In genomic region chr6:106102967-106103727, GRCh38 we compare ENCODE assay signal across 12 cellular contexts. TPM values are rescaled to one million over a fixed set of nuclear protein-coding genes. Genes with fewer than 3 reads are reported as not detected.
DNase-seq lines count a peak whose midpoint lies in the region; ATAC-seq and TF ChIP-seq lines count a peak whose summit lies in the region.
"Had no signal": no experiment of that assay in that cellular context is flagged by ENCODE, and none has a peak within 500 bp of the region (broad histone marks: within the 10 kb centered on the region; RNA-seq: fewer than 3 reads in every experiment).

No MANE protein-coding gene starts in this region.

- H3K27me3 ChIP-seq in left ventricle myocardium inferior (ENCODE audit: low read depth): peaks cover 76% of the 10 kb centered on the region
- peaks cover 23% of the 10 kb centered on the region for H3K27me3 ChIP-seq in lower lobe of right lung (ENCODE audit: low read depth)
- H3K27me3 ChIP-seq in upper lobe of right lung: peaks cover 22% of the 10 kb centered on the region
- H3K27me3 ChIP-seq: SJSA1 had no signal

- H3K4me3 Mint-ChIP-seq in activated naive CD8-positive, alpha-beta T cell: peak overlapping the region; percentile 78
- no peak overlapping the region for H3K4me3 Mint-ChIP-seq in glutamatergic neuron (ENCODE audit: unreplicated experiment)

- H3K36me3 Mint-ChIP-seq in activated naive CD8-positive, alpha-beta T cell: peaks cover 10% of the 10 kb centered on the region
- no peaks in the 10 kb centered on the region for H3K36me3 Mint-ChIP-seq in glutamatergic neuron (ENCODE audit: unreplicated experiment)

- H3K36me3 ChIP-seq in left ventricle myocardium inferior (peaks cover 26% of the 10 kb centered on the region), lower lobe of right lung (peaks cover 27% of the 10 kb centered on the region), upper lobe of right lung (peaks cover 30% of the 10 kb centered on the region)
- H3K36me3 ChIP-seq: HAP-1 had no signal

- no peak for ATAC-seq in Right ventricle myocardium superior (ENCODE audit: poor library complexity)
- peak in 1 of 2 donors; percentile 18 for ATAC-seq in lower lobe of right lung
- ATAC-seq in upper lobe of right lung: no peak

- DNase-seq in left ventricle myocardium inferior (no peak), Right ventricle myocardium superior (no peak), lower lobe of right lung (no peak), upper lobe of right lung (no peak), glutamatergic neuron (no peak), foreskin melanocyte (no peak), HUDEP-2 (lab: John Stamatoyannopoulos, UW; ENCODE audit: unreplicated experiment in 76 of 76) (no peak)
- DNase-seq: foreskin fibroblast, NCI-H187 had no signal

- H3K27ac Mint-ChIP-seq in activated naive CD8-positive, alpha-beta T cell: peak overlapping the region; percentile 75
- H3K27ac Mint-ChIP-seq in glutamatergic neuron (ENCODE audit: unreplicated experiment): no peak overlapping the region

- H3K4me1 Mint-ChIP-seq in activated naive CD8-positive, alpha-beta T cell (ENCODE audit: low read depth): peaks cover 70% of the 10 kb centered on the region
- H3K4me1 Mint-ChIP-seq in glutamatergic neuron (ENCODE audit: low read depth, unreplicated experiment): peaks cover 13% of the 10 kb centered on the region

- intact Hi-C loops in left ventricle myocardium inferior (cut with micrococcal nuclease): no loop called here
- intact Hi-C loops in Right ventricle myocardium superior (cut with DNase I): no loop called here
- intact Hi-C loops in lower lobe of right lung (cut with DNase I): no loop called here
- intact Hi-C loops in upper lobe of right lung (cut with DNase I): no loop called here

- no peaks in the 10 kb centered on the region for H3K9me3 Mint-ChIP-seq in activated naive CD8-positive, alpha-beta T cell (ENCODE audit: low read depth)
- no peaks in the 10 kb centered on the region for H3K9me3 Mint-ChIP-seq in glutamatergic neuron (ENCODE audit: unreplicated experiment)

- no peaks in the 10 kb centered on the region for H3K27me3 Mint-ChIP-seq in activated naive CD8-positive, alpha-beta T cell
- peaks cover 3% of the 10 kb centered on the region for H3K27me3 Mint-ChIP-seq in glutamatergic neuron (ENCODE audit: unreplicated experiment)

- H3K27ac ChIP-seq in left ventricle myocardium inferior (replicated peaks) (peak overlapping the region; percentile 57), lower lobe of right lung (peak overlapping the region; percentile 64), upper lobe of right lung (peak overlapping the region; percentile 55)
- H3K27ac ChIP-seq: SJSA1 had no signal

- no peak for TF ChIP-seq CTCF in left ventricle myocardium inferior (IDR thresholded peaks at IDR 0.05; ENCODE audit: borderline replicate concordance)
- TF ChIP-seq CTCF in lower lobe of right lung (IDR thresholded peaks at IDR 0.05): no peak
- no peak for TF ChIP-seq CTCF in upper lobe of right lung (IDR thresholded peaks at IDR 0.05)
- no peak for TF ChIP-seq CTCF in glutamatergic neuron (IDR thresholded peaks at IDR 0.05; ENCODE audit: partially characterized antibody, unreplicated experiment)

- H3K4me3 ChIP-seq in left ventricle myocardium inferior: peak overlapping the region; percentile 53
- H3K4me3 ChIP-seq in lower lobe of right lung: peak overlapping the region; percentile 50
- peak overlapping the region; percentile 51 for H3K4me3 ChIP-seq in upper lobe of right lung
- H3K4me3 ChIP-seq: HAP-1, SJSA1 had no signal

- H3K9me3 ChIP-seq in left ventricle myocardium inferior (replicated peaks): no peaks in the 10 kb centered on the region
- no peaks in the 10 kb centered on the region for H3K9me3 ChIP-seq in lower lobe of right lung
- H3K9me3 ChIP-seq in upper lobe of right lung: no peaks in the 10 kb centered on the region
- H3K9me3 ChIP-seq: HAP-1, SJSA1 had no signal

- H3K4me1 ChIP-seq in left ventricle myocardium inferior: peaks cover 22% of the 10 kb centered on the region
- H3K4me1 ChIP-seq in lower lobe of right lung: peaks cover 35% of the 10 kb centered on the region
- peaks cover 20% of the 10 kb centered on the region for H3K4me1 ChIP-seq in upper lobe of right lung

RNA-seq across cellular contexts. Expression of gene PRDM1, which starts 17.0 kb away (rescaled TPM):
- total RNA-seq in left ventricle myocardium inferior: 0.85 TPM
- total RNA-seq in Right ventricle myocardium superior: 1.1 TPM
- 13.9 TPM for total RNA-seq in lower lobe of right lung
- 17.5 TPM for total RNA-seq in upper lobe of right lung
- total RNA-seq in glutamatergic neuron (ENCODE audit: unreplicated experiment): not detected
